In genomic region chr2:236180831-236181453, GRCh38 we compare ENCODE assay signal across 1 cellular context.
A peak's percentile ranks its signal among the peaks of the same experiment; 100 is the strongest.
TF ChIP-seq lines count a peak whose summit lies in the region.

No MANE protein-coding gene starts in this region.

TF ChIP-seq in HepG2, 621 proteins besides CTCF, POLR2A, EP300 and RAD21:
- TF ChIP-seq, protein P1, sequence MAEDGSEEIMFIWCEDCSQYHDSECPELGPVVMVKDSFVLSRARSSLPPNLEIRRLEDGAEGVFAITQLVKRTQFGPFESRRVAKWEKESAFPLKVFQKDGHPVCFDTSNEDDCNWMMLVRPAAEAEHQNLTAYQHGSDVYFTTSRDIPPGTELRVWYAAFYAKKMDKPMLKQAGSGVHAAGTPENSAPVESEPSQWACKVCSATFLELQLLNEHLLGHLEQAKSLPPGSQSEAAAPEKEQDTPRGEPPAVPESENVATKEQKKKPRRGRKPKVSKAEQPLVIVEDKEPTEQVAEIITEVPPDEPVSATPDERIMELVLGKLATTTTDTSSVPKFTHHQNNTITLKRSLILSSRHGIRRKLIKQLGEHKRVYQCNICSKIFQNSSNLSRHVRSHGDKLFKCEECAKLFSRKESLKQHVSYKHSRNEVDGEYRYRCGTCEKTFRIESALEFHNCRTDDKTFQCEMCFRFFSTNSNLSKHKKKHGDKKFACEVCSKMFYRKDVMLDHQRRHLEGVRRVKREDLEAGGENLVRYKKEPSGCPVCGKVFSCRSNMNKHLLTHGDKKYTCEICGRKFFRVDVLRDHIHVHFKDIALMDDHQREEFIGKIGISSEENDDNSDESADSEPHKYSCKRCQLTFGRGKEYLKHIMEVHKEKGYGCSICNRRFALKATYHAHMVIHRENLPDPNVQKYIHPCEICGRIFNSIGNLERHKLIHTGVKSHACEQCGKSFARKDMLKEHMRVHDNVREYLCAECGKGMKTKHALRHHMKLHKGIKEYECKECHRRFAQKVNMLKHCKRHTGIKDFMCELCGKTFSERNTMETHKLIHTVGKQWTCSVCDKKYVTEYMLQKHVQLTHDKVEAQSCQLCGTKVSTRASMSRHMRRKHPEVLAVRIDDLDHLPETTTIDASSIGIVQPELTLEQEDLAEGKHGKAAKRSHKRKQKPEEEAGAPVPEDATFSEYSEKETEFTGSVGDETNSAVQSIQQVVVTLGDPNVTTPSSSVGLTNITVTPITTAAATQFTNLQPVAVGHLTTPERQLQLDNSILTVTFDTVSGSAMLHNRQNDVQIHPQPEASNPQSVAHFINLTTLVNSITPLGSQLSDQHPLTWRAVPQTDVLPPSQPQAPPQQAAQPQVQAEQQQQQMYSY (CRISPR knock-in tag; IDR thresholded peaks at IDR 0.05) = no peak
- peak; percentile 83 for TF ChIP-seq SMC3 (IDR thresholded peaks at IDR 0.05; ENCODE audit: low read length)
- no peak for TF ChIP-seq ZNF296 (CRISPR knock-in tag; conservative IDR thresholded peaks at IDR 0.05)
- 0 out of 2 replicates have a peak, but pooled peaks have one; percentile 9 for TF ChIP-seq THAP11 (CRISPR knock-in tag; IDR thresholded peaks at IDR 0.05)
- TF ChIP-seq STAG1 (CRISPR knock-in tag; IDR thresholded peaks at IDR 0.05) = peak; percentile 90
- TF ChIP-seq ZNF562 (CRISPR knock-in tag; IDR thresholded peaks at IDR 0.05; ENCODE audit: borderline replicate concordance) = no peak
- TF ChIP-seq ZNF878 (CRISPR knock-in tag; IDR thresholded peaks at IDR 0.05) = no peak
- 0 out of 2 replicates have a peak, but pooled peaks have one; percentile 26 for TF ChIP-seq RCOR2 (CRISPR knock-in tag; IDR thresholded peaks at IDR 0.05)
- TF ChIP-seq ZFP36 (IDR thresholded peaks at IDR 0.05; ENCODE audit: borderline replicate concordance, low read depth, low read length, partially characterized antibody) = no peak
- TF ChIP-seq, protein P2, sequence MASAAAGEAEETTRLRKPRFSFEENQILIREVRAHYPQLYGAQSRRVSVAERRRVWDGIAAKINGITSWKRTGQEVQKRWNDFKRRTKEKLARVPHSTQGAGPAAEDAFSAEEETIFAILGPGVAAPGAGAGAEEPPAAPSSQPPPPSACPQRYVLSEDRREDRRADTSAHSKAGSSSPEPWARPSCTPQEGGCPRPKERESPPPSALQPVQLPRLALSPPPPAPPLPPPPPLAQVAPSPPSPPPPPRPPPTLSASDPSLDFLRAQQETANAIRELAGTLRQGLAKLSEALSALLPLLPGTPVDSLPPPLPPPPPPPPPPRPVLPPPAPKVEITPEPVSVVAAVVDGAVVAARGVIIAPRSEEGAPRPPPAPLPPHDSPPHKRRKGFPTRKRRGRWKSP (CRISPR knock-in tag; IDR thresholded peaks at IDR 0.05) = no peak
